Comparison of ENCODE assay signal across 24 cellular contexts in the genomic region with DNA sequence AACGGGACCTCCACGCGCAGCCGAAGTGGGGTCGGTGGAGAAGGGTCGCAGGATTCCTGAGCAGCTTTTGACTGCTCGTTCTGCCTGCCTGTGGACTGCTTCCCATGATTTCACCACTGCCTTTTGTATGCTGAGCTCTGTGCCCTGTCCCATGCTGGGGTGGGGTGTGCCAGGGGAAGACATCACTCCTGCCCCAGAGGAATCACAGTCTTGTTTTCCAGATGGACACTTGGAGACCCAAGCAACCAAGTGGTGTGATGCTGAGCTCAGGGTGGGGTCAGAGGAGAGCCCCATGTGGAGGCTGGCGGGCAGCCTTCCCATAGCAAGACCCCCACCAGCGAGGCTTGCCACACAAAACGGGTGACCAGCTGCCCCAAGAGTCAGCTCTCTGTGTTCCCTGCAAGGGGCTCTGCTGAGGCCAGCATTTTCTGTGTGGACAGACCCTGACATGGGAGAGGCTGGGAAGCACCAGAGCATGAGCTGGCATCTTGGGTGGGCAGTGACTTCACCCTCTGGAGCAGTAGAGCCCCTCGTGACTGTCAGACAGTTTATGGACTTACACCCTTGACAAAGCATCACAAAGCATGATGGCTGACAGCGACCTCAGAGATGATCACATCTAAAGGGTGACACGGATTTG.
"Had no signal": no experiment of that assay in that cellular context is flagged by ENCODE, and none has a peak within 500 bp of the region (broad histone marks: within the 10 kb centered on the region; RNA-seq: fewer than 3 reads in every experiment).

No MANE protein-coding gene starts in this region.

- DNase-seq: activated CD4-positive, alpha-beta T cell treated with anti-CD3 and anti-CD28 coated beads for 36 hours; activated CD8-positive, alpha-beta memory T cell treated with anti-CD3 and anti-CD28 coated beads, Interleukin-2, amount 50 U/mL, for 4 hours; activated CD8-positive, alpha-beta T cell treated with anti-CD3 and anti-CD28 coated beads for 36 hours; activated gamma-delta T cell treated with Interleukin-2 at 50 U/mL for 16 hours; activated naive CD4-positive, alpha-beta T cell treated with anti-CD3 and anti-CD28 coated beads, Interleukin-2, amount 10 ng/mL, durations not matched to agents 7 days and 5 days; activated naive CD8-positive, alpha-beta T cell treated with anti-CD3 and anti-CD28 coated beads, Interleukin-2, amount 10 ng/mL, durations not matched to agents 7 days and 5 days; activated T-cell treated with anti-CD3 and anti-CD28 coated beads, Interleukin-2, amount 50 U/mL, for 72 hours; adrenal gland; aorta; Kasumi-1; KBM-7; NCI-H1048; NCI-H146; NCI-H187 treated with DMSO at 0.1 percent for 48 hours; NCI-H2081 treated with DMSO at 0.1 percent for 48 hours; NCI-H345; NCI-H510A; NCI-H526 treated with DMSO at 0.1 percent for 48 hours; NCI-H82; SIG-M5; T-helper 1 cell; WERI-Rb-1 had no signal

- H3K4me1 Mint-ChIP-seq: activated naive CD4-positive, alpha-beta T cell treated with anti-CD3 and anti-CD28 coated beads, Interleukin-2, amount 10 ng/mL, durations not matched to agents 7 days and 5 days; activated naive CD8-positive, alpha-beta T cell treated with anti-CD3 and anti-CD28 coated beads, Interleukin-2, amount 10 ng/mL, durations not matched to agents 7 days and 5 days had no signal

- ATAC-seq: activated CD4-positive, alpha-beta T cell treated with anti-CD3 and anti-CD28 coated beads for 36 hours; activated CD8-positive, alpha-beta T cell treated with anti-CD3 and anti-CD28 coated beads for 36 hours; activated T-cell treated with anti-CD3 and anti-CD28 coated beads, Interleukin-2, amount 50 U/mL, for 72 hours had no signal

- H3K4me3 Mint-ChIP-seq: activated CD4-positive, alpha-beta T cell treated with anti-CD3 and anti-CD28 coated beads for 36 hours; activated CD8-positive, alpha-beta T cell treated with anti-CD3 and anti-CD28 coated beads for 36 hours; activated naive CD4-positive, alpha-beta T cell treated with anti-CD3 and anti-CD28 coated beads, Interleukin-2, amount 10 ng/mL, durations not matched to agents 7 days and 5 days; activated naive CD8-positive, alpha-beta T cell treated with anti-CD3 and anti-CD28 coated beads, Interleukin-2, amount 10 ng/mL, durations not matched to agents 7 days and 5 days; activated T-cell treated with anti-CD3 and anti-CD28 coated beads, Interleukin-2, amount 50 U/mL, for 72 hours had no signal

- H3K27me3 ChIP-seq: adrenal gland had no signal

- H3K9me3 Mint-ChIP-seq: activated CD8-positive, alpha-beta T cell treated with anti-CD3 and anti-CD28 coated beads for 36 hours; activated naive CD4-positive, alpha-beta T cell treated with anti-CD3 and anti-CD28 coated beads, Interleukin-2, amount 10 ng/mL, durations not matched to agents 7 days and 5 days; activated naive CD8-positive, alpha-beta T cell treated with anti-CD3 and anti-CD28 coated beads, Interleukin-2, amount 10 ng/mL, durations not matched to agents 7 days and 5 days; activated T-cell treated with anti-CD3 and anti-CD28 coated beads, Interleukin-2, amount 50 U/mL, for 72 hours; activated T-helper 2 cell treated with anti-CD3 and anti-CD28 coated beads, Interferon-gamma antibody, Interleukin-2, Interleukin-4, amounts not matched to agents 10 μg/mL and 5 μg/mL and 100 μg/mL, durations not matched to agents 14 hours and 24 hours and 36 hours had no signal

- H3K27ac Mint-ChIP-seq: activated CD4-positive, alpha-beta T cell treated with anti-CD3 and anti-CD28 coated beads for 36 hours; activated CD8-positive, alpha-beta T cell treated with anti-CD3 and anti-CD28 coated beads for 36 hours; activated naive CD4-positive, alpha-beta T cell treated with anti-CD3 and anti-CD28 coated beads, Interleukin-2, amount 10 ng/mL, durations not matched to agents 7 days and 5 days; activated naive CD8-positive, alpha-beta T cell treated with anti-CD3 and anti-CD28 coated beads, Interleukin-2, amount 10 ng/mL, durations not matched to agents 7 days and 5 days; activated T-cell treated with anti-CD3 and anti-CD28 coated beads, Interleukin-2, amount 50 U/mL, for 72 hours; activated T-helper 2 cell treated with anti-CD3 and anti-CD28 coated beads, Interferon-gamma antibody, Interleukin-2, Interleukin-4, amounts not matched to agents 10 μg/mL and 5 μg/mL and 100 μg/mL, durations not matched to agents 14 hours and 24 hours and 36 hours had no signal

- H3K27me3 Mint-ChIP-seq: activated CD4-positive, alpha-beta T cell treated with anti-CD3 and anti-CD28 coated beads for 36 hours had no signal

- H3K36me3 Mint-ChIP-seq: activated naive CD4-positive, alpha-beta T cell treated with anti-CD3 and anti-CD28 coated beads, Interleukin-2, amount 10 ng/mL, durations not matched to agents 7 days and 5 days; activated naive CD8-positive, alpha-beta T cell treated with anti-CD3 and anti-CD28 coated beads, Interleukin-2, amount 10 ng/mL, durations not matched to agents 7 days and 5 days had no signal

- H3K27ac ChIP-seq: adrenal gland, SK-N-MC, WERI-Rb-1 had no signal
